In the genomic region with DNA sequence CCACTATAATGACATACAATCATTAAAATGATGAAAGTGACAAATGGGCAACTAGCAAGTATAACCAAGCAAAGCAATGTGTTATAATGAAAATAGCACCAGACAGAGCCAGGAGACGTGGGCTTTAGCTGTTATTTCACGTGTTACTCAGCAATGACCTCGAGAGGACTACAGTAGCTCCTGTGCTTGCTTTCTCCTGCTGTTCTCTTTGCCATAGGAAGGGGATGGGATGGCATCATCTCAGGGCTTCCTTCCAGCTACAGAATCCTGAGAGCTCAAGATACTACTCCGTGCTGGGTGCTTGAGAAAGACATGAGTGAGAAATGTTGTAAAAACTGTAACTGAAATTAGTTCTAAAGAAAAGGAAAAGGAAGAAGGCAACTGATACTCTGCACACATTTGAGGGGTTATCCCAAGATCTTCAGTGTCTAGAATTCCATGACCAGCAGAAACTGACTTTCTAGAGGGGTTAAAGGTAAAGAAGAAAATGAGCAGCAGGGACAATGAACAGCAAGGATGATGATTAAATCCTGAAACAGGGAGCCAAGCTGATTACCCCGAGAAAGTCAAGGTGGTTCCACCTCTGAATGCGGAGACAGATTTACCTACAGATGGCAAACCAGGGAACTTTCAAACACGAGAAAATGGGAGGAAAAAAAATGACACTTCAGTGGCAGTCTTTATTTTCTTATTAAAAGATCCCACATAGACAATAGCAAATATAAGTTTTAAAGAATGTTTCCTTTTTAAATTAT, we compare ENCODE assay signal across 20 cellular contexts. TPM values are rescaled to one million over a fixed set of nuclear protein-coding genes. Genes with fewer than 3 reads are reported as not detected.
"Had no signal": no experiment of that assay in that cellular context is flagged by ENCODE, and none has a peak within 500 bp of the region (broad histone marks: within the 10 kb centered on the region; RNA-seq: fewer than 3 reads in every experiment).

No MANE protein-coding gene starts in this region.

- DNase-seq: activated CD4-positive, alpha-beta T cell treated with anti-CD3 and anti-CD28 coated beads for 36 hours; activated CD8-positive, alpha-beta T cell treated with anti-CD3 and anti-CD28 coated beads for 36 hours; activated naive CD4-positive, alpha-beta T cell; activated naive CD8-positive, alpha-beta T cell treated with anti-CD3 and anti-CD28 coated beads for 36 hours; activated T-cell treated with anti-CD3 and anti-CD28 coated beads, Interleukin-2, amount 50 U/mL, for 1 hour; amygdala; cortex of kidney; erythroblast; head of caudate nucleus; kidney glomerular epithelial cell; mesenchymal stem cell; naive thymus-derived CD4-positive, alpha-beta T cell; sigmoid colon; spleen; stimulated activated CD4-positive, alpha-beta T cell treated with anti-CD3 and anti-CD28 coated beads, Interleukin-4, amount 100 ng/mL, for 4 hours; stimulated activated naive B cell treated with anti-CD40 and anti-IgM and Interleukin-4, amounts not matched to agents 10 μg/mL and 1 μg/mL and 100 μg/mL, for 72 hours had no signal

- H3K4me3 Mint-ChIP-seq: activated CD4-positive, alpha-beta T cell treated with anti-CD3 and anti-CD28 coated beads for 36 hours; activated CD8-positive, alpha-beta T cell treated with anti-CD3 and anti-CD28 coated beads for 36 hours; activated naive CD8-positive, alpha-beta T cell treated with anti-CD3 and anti-CD28 coated beads for 36 hours; activated T-helper 17 cell treated with anti-CD3 and anti-CD28 coated beads, Interleukin-2, amount 50 U/mL, for 72 hours; central memory CD8-positive, alpha-beta T cell; naive thymus-derived CD4-positive, alpha-beta T cell; stimulated activated naive B cell treated with anti-CD40 and anti-IgM and Interleukin-4, amounts not matched to agents 10 μg/mL and 1 μg/mL and 100 μg/mL, for 72 hours; WTC11 had no signal

- ATAC-seq: activated CD4-positive, alpha-beta T cell treated with anti-CD3 and anti-CD28 coated beads for 36 hours; activated CD8-positive, alpha-beta T cell treated with anti-CD3 and anti-CD28 coated beads for 36 hours; activated T-helper 17 cell treated with anti-CD3 and anti-CD28 coated beads, Interleukin-2, amount 50 U/mL, for 72 hours; naive thymus-derived CD4-positive, alpha-beta T cell; stimulated activated naive B cell treated with anti-CD40 and anti-IgM and Interleukin-4, amounts not matched to agents 10 μg/mL and 1 μg/mL and 100 μg/mL, for 72 hours; WTC11 had no signal

- H3K4me1 Mint-ChIP-seq: activated CD4-positive, alpha-beta T cell treated with anti-CD3 and anti-CD28 coated beads for 36 hours; activated naive CD8-positive, alpha-beta T cell treated with anti-CD3 and anti-CD28 coated beads for 36 hours; activated T-helper 17 cell treated with anti-CD3 and anti-CD28 coated beads, Interleukin-2, amount 50 U/mL, for 72 hours; central memory CD8-positive, alpha-beta T cell; naive thymus-derived CD4-positive, alpha-beta T cell; stimulated activated naive B cell treated with anti-CD40 and anti-IgM and Interleukin-4, amounts not matched to agents 10 μg/mL and 1 μg/mL and 100 μg/mL, for 72 hours had no signal

- H3K9me3 Mint-ChIP-seq: activated naive CD8-positive, alpha-beta T cell treated with anti-CD3 and anti-CD28 coated beads for 36 hours; activated T-helper 17 cell treated with anti-CD3 and anti-CD28 coated beads, Interleukin-2, amount 50 U/mL, for 72 hours; WTC11 had no signal

- H3K4me1 ChIP-seq: spleen had no signal

- H3K4me3 ChIP-seq: ovary, sigmoid colon, spleen had no signal

- H3K27ac ChIP-seq: ovary, sigmoid colon, spleen had no signal

- H3K9me3 ChIP-seq: ovary, sigmoid colon had no signal

- H3K27ac Mint-ChIP-seq: activated CD4-positive, alpha-beta T cell treated with anti-CD3 and anti-CD28 coated beads for 36 hours; activated CD8-positive, alpha-beta T cell treated with anti-CD3 and anti-CD28 coated beads for 36 hours; activated naive CD8-positive, alpha-beta T cell treated with anti-CD3 and anti-CD28 coated beads for 36 hours; activated T-helper 17 cell treated with anti-CD3 and anti-CD28 coated beads, Interleukin-2, amount 50 U/mL, for 72 hours; naive thymus-derived CD4-positive, alpha-beta T cell; stimulated activated naive B cell treated with anti-CD40 and anti-IgM and Interleukin-4, amounts not matched to agents 10 μg/mL and 1 μg/mL and 100 μg/mL, for 72 hours; WTC11 had no signal

- H3K36me3 Mint-ChIP-seq: activated naive CD8-positive, alpha-beta T cell treated with anti-CD3 and anti-CD28 coated beads for 36 hours; stimulated activated naive B cell treated with anti-CD40 and anti-IgM and Interleukin-4, amounts not matched to agents 10 μg/mL and 1 μg/mL and 100 μg/mL, for 72 hours; WTC11 had no signal

- H3K27me3 ChIP-seq: ovary, sigmoid colon, spleen had no signal

- H3K36me3 ChIP-seq: ovary, sigmoid colon, spleen had no signal

RNA-seq across cellular contexts. Expression of a gene that starts 33.4 kb away (rescaled TPM):
- total RNA-seq: activated CD4-positive, alpha-beta T cell treated with anti-CD3 and anti-CD28 coated beads for 36 hours; activated CD8-positive, alpha-beta T cell treated with anti-CD3 and anti-CD28 coated beads for 36 hours; activated naive CD8-positive, alpha-beta T cell treated with anti-CD3 and anti-CD28 coated beads for 36 hours had no signal
